Comparison of ENCODE assay signal across 8 cellular contexts in genomic region chr11:65423516-65424199, GRCh38.
A peak's percentile ranks its signal among the peaks of the same experiment; 100 is the strongest.
DNase-seq lines count a peak whose midpoint lies in the region; ATAC-seq and TF ChIP-seq lines count a peak whose summit lies in the region.

No MANE protein-coding gene starts in this region.

- H3K79me2 ChIP-seq in DND-41 (ENCODE audit: insufficient read depth, low read length) = peaks cover 97% of the 10 kb centered on the region

- H3K4me3 ChIP-seq in DND-41 (ENCODE audit: low read depth in 1 of 2, low read length in 2 of 2) (peak overlapping the region; percentile 75 to 79), NT2/D1 (ENCODE audit: insufficient read length, low read depth) (peak overlapping the region; percentile 90), astrocyte of the cerebellum (ENCODE audit: low read depth, low read length) (peak overlapping the region; percentile 96)

- no peak for ATAC-seq in DND-41 (ENCODE audit: insufficient read depth, low read depth)
- ATAC-seq in GM21447 (IDR thresholded peaks at IDR 0.05; ENCODE audit: unreplicated experiment) = no peak
- no peak for ATAC-seq in GM19035 (IDR thresholded peaks at IDR 0.05; ENCODE audit: unreplicated experiment)

- no peak for TF ChIP-seq CTCF in DND-41 (IDR thresholded peaks at IDR 0.05; ENCODE audit: borderline replicate concordance, extremely low read depth, low read length, poor library complexity, severe bottlenecking)
- TF ChIP-seq CTCF in astrocyte of the cerebellum (IDR thresholded peaks at IDR 0.05; ENCODE audit: low read depth, low read length, missing control alignments) = no peak

- peaks cover 70% of the 10 kb centered on the region for H3K4me1 ChIP-seq in DND-41 (ENCODE audit: insufficient read depth, low read length)
- H3K4me1 ChIP-seq in NT2/D1 (ENCODE audit: insufficient read depth, insufficient read length) = peaks cover 11% of the 10 kb centered on the region

- H3K36me3 ChIP-seq in DND-41 (ENCODE audit: insufficient read depth, low read length) = peaks cover 47% of the 10 kb centered on the region
- H3K36me3 ChIP-seq in NT2/D1 (ENCODE audit: insufficient read depth, insufficient read length, low read length) = peaks cover 36% of the 10 kb centered on the region

- H3K9me3 ChIP-seq in DND-41 (ENCODE audit: insufficient read depth, low read length, severe bottlenecking) (no peaks in the 10 kb centered on the region), NT2/D1 (ENCODE audit: insufficient read depth, low read length) (no peaks in the 10 kb centered on the region)

- DNase-seq in DND-41 (peak; percentile 42), NT2/D1 (ENCODE audit: low read depth, low spot score) (no peak), astrocyte of the cerebellum (ENCODE audit: low read depth) (no peak), iris pigment epithelial cell (ENCODE audit: low read depth) (peak; percentile 34), kidney glomerular epithelial cell (lab: John Stamatoyannopoulos, UW) (no peak)
- DNase-seq in stimulated activated CD4-positive, alpha-beta T cell treated with anti-CD3 and anti-CD28 coated beads, Interleukin-4, amount 100 ng/mL, for 1 hour = peak; percentile 33

- H3K27ac ChIP-seq in DND-41 (ENCODE audit: low read length) = peak overlapping the region; percentile 99

- H3K9ac ChIP-seq in DND-41 (ENCODE audit: low read depth, low read length) (peak overlapping the region; percentile 98), NT2/D1 (ENCODE audit: insufficient read length, low read depth) (peak overlapping the region; percentile 98)

- no peak overlapping the region for H2AFZ ChIP-seq in DND-41 (ENCODE audit: low read depth, low read length)

- H3K27me3 ChIP-seq in DND-41 (ENCODE audit: insufficient read depth, low read length, poor library complexity) (no peaks in the 10 kb centered on the region), NT2/D1 (ENCODE audit: insufficient read depth, insufficient read length) (no peaks in the 10 kb centered on the region)

- peak overlapping the region; percentile 86 for H3K4me2 ChIP-seq in DND-41 (ENCODE audit: insufficient read depth, low read length)

- peaks cover 60% of the 10 kb centered on the region for H4K20me1 ChIP-seq in DND-41 (ENCODE audit: insufficient read depth, low read length)

- in situ Hi-C loops in astrocyte of the cerebellum (cut with HindIII; ENCODE audit: low sequenced_read_pairs) = loop anchor here (5.0 kb wide), 1 partner anchor 74 kb away; the partner anchor contains the start of gene MALAT1

Comparison
In these comparisons a context has a peak if more than half of its experiments do, and no peak if none do; other contexts are left out.
1. DNase-seq: peak in DND-41 (single experiment), iris pigment epithelial cell (single experiment) and stimulated activated CD4-positive, alpha-beta T cell treated with anti-CD3 and anti-CD28 coated beads, Interleukin-4, amount 100 ng/mL, for 1 hour (single experiment); none in NT2/D1 (single experiment), astrocyte of the cerebellum (single experiment) and kidney glomerular epithelial cell (single experiment).
2. Peak in every context shown above with its lines, with median percentiles within 50 percentile points of each other: H3K4me3 ChIP-seq.